In genomic region chr2:9374071-9374730, GRCh38 we compare ENCODE assay signal across 16 cellular contexts. TPM values are rescaled to one million over a fixed set of nuclear protein-coding genes. Genes with fewer than 3 reads are reported as not detected.
DNase-seq lines count a peak whose midpoint lies in the region; TF ChIP-seq lines count a peak whose summit lies in the region.
"Had no signal": no experiment of that assay in that cellular context is flagged by ENCODE, and none has a peak within 500 bp of the region (broad histone marks: within the 10 kb centered on the region; RNA-seq: fewer than 3 reads in every experiment).

No MANE protein-coding gene starts in this region.

- WGBS in liver = 93% methylated on average over 18 of the region's 18 CpGs
- WGBS in stomach, 5 donors = 92 to 94% (median 93%) methylated on average over 18 of the region's 18 CpGs

- H3K9me3 ChIP-seq in breast epithelium (no peaks in the 10 kb centered on the region), liver (ENCODE audit: control insufficient read depth in 4 of 4, low read length in 3 of 4) (no peaks in the 10 kb centered on the region), osteoblast (ENCODE audit: low read depth, low read length) (no peaks in the 10 kb centered on the region), Caco-2 (no peaks in the 10 kb centered on the region), SJCRH30 (replicated peaks) (no peaks in the 10 kb centered on the region), stomach (no peaks in the 10 kb centered on the region)

- H3K9ac ChIP-seq in liver (ENCODE audit: low read depth in 1 of 2, low read length in 2 of 2) = no peak overlapping the region
- H3K9ac ChIP-seq: KMS-11 had no signal

- H2AFZ ChIP-seq in osteoblast (ENCODE audit: low read length) = no peak overlapping the region

- BruUV-seq in MCF 10A (replicated peaks; lab: Mats Ljungman, UMichigan) = no TSS peak
- BruUV-seq in Caco-2 (replicated peaks; lab: Mats Ljungman, UMichigan) = no TSS peak
- BruUV-seq in Calu3 (replicated peaks; lab: Mats Ljungman, UMichigan) = no TSS peak

- POLR2A ChIA-PET in MCF 10A (lab: Yijun Ruan, JAX) (no interaction called here), Caco-2 (lab: Charles Lee) (no interaction called here)

- H3K79me2 ChIP-seq in osteoblast (ENCODE audit: insufficient read depth, low read length) = peaks cover 19% of the 10 kb centered on the region

- H3K4me1 Mint-ChIP-seq in MCF 10A (ENCODE audit: insufficient read depth, unreplicated experiment) (peaks cover 4% of the 10 kb centered on the region), Caco-2 (ENCODE audit: low read depth, unreplicated experiment) (peaks cover 9% of the 10 kb centered on the region), Calu3 (ENCODE audit: low read depth, unreplicated experiment) (no peaks in the 10 kb centered on the region)

- no peak overlapping the region for H3K4me3 Mint-ChIP-seq in MCF 10A (ENCODE audit: unreplicated experiment)
- H3K4me3 Mint-ChIP-seq in Caco-2 (ENCODE audit: unreplicated experiment) = no peak overlapping the region
- H3K4me3 Mint-ChIP-seq in Calu3 (ENCODE audit: low read depth, unreplicated experiment) = no peak overlapping the region
- H3K4me3 Mint-ChIP-seq: CD8-positive, alpha-beta T cell had no signal

- H3K36me3 Mint-ChIP-seq in MCF 10A (ENCODE audit: insufficient read depth, unreplicated experiment) (peaks cover 76% of the 10 kb centered on the region), Caco-2 (ENCODE audit: insufficient read depth, unreplicated experiment) (peaks cover 30% of the 10 kb centered on the region), Calu3 (ENCODE audit: insufficient read depth, unreplicated experiment) (peaks cover 64% of the 10 kb centered on the region)
- H3K36me3 Mint-ChIP-seq: CD8-positive, alpha-beta T cell had no signal

- H3K36me3 ChIP-seq in breast epithelium (no peaks in the 10 kb centered on the region), liver (ENCODE audit: control insufficient read depth in 4 of 4, insufficient read depth in 3 of 4, low read depth in 1 of 4, low read length in 3 of 4) (no peaks in the 10 kb centered on the region), osteoblast (ENCODE audit: insufficient read depth, low read length) (peaks cover 57% of the 10 kb centered on the region), Caco-2 (ENCODE audit: control insufficient read depth, insufficient read depth, low read length) (peaks cover 3% of the 10 kb centered on the region; the same call in 1 of the 2 replicates), SJCRH30 (no peaks in the 10 kb centered on the region; the same call in 1 of the 2 replicates), stomach (peaks cover 17 to 93% (median 85%) of the 10 kb centered on the region in 4 donors)

- TF ChIP-seq POLR2A in breast epithelium (IDR thresholded peaks at IDR 0.05) (no peak), stomach (IDR thresholded peaks at IDR 0.05) (no peak)

- H3K27me3 Mint-ChIP-seq in MCF 10A (ENCODE audit: insufficient read depth, unreplicated experiment) (no peaks in the 10 kb centered on the region), Caco-2 (ENCODE audit: insufficient read depth, unreplicated experiment) (no peaks in the 10 kb centered on the region), Calu3 (ENCODE audit: unreplicated experiment) (no peaks in the 10 kb centered on the region)

- H3K27me3 ChIP-seq in breast epithelium (no peaks in the 10 kb centered on the region), liver (ENCODE audit: control insufficient read depth in 4 of 4, insufficient read depth in 4 of 4, low read length in 3 of 4) (no peaks in the 10 kb centered on the region), osteoblast (ENCODE audit: insufficient read depth, low read length) (no peaks in the 10 kb centered on the region), Caco-2 (replicated peaks; ENCODE audit: control insufficient read depth, insufficient read depth, low read length) (no peaks in the 10 kb centered on the region), SJCRH30 (no peaks in the 10 kb centered on the region), stomach (no peaks in the 10 kb centered on the region)

- TF ChIP-seq RAD21 in liver (IDR thresholded peaks at IDR 0.05) = no peak

- DNase-seq in MCF 10A (ENCODE audit: unreplicated experiment) (no peak), breast epithelium (ENCODE audit: low spot score in 2 of 2) (no peak), osteoblast (ENCODE audit: insufficient read length, low spot score, missing footprints) (peak; percentile 57), Caco-2 (no peak), SJCRH30 (no peak), Calu3 (no peak), stomach (no peak)
- DNase-seq: 8988T; CD8-positive, alpha-beta T cell; DMS79 treated with DMSO at 0.1 percent for 48 hours; NCI-H1048; NCI-H1436 treated with DMSO at 0.1 percent for 48 hours; NCI-H2029 treated with DMSO at 0.1 percent for 48 hours; NCI-H510A had no signal

- TF ChIP-seq CTCF in MCF 10A (IDR thresholded peaks at IDR 0.05; ENCODE audit: unreplicated experiment) (no peak), breast epithelium (IDR thresholded peaks at IDR 0.05) (no peak), liver (IDR thresholded peaks at IDR 0.05; ENCODE audit: low read depth, low read length, missing input control) (no peak), osteoblast (IDR thresholded peaks at IDR 0.05; ENCODE audit: extremely low read depth, low read depth, low read length) (no peak), Caco-2 (IDR thresholded peaks at IDR 0.05; ENCODE audit: insufficient read depth in 1 of 2, low read depth in 1 of 2, low read length in 1 of 2, severe bottlenecking in 1 of 2, unreplicated experiment in 1 of 2) (no peak), Calu3 (IDR thresholded peaks at IDR 0.05; ENCODE audit: unreplicated experiment) (no peak), stomach (IDR thresholded peaks at IDR 0.05) (no peak)

- H4K20me1 ChIP-seq in osteoblast (ENCODE audit: insufficient read depth, low read length) = no peaks in the 10 kb centered on the region

- no peaks in the 10 kb centered on the region for H3K9me3 Mint-ChIP-seq in MCF 10A (ENCODE audit: unreplicated experiment)
- no peaks in the 10 kb centered on the region for H3K9me3 Mint-ChIP-seq in Caco-2 (ENCODE audit: unreplicated experiment)
- no peaks in the 10 kb centered on the region for H3K9me3 Mint-ChIP-seq in Calu3 (ENCODE audit: low read depth, unreplicated experiment)
- H3K9me3 Mint-ChIP-seq: CD8-positive, alpha-beta T cell had no signal

- intact Hi-C loops in MCF 10A (cut with micrococcal nuclease) (no loop called here), breast epithelium (cut with DNase I; ENCODE audit: low total_unique reads) (no loop called here), Caco-2 (cut with micrococcal nuclease; ENCODE audit: unreplicated experiment) (no loop called here), Calu3 (cut with micrococcal nuclease; ENCODE audit: unreplicated experiment) (no loop called here), stomach (cut with DNase I; ENCODE audit: low total_unique reads) (no loop called here)

- no peak overlapping the region for H3K4me2 ChIP-seq in osteoblast (ENCODE audit: insufficient read depth, low read length)
- H3K4me2 ChIP-seq: KMS-11 had no signal

- H3K27ac Mint-ChIP-seq in MCF 10A (ENCODE audit: low read depth, unreplicated experiment) (peak overlapping the region; percentile 40), Caco-2 (ENCODE audit: unreplicated experiment) (no peak overlapping the region), Calu3 (ENCODE audit: unreplicated experiment) (no peak overlapping the region)
- H3K27ac Mint-ChIP-seq: CD8-positive, alpha-beta T cell had no signal

- no peak for TF ChIP-seq EP300 in stomach (IDR thresholded peaks at IDR 0.05)

- no peaks in the 10 kb centered on the region for H3K4me1 ChIP-seq in breast epithelium
- H3K4me1 ChIP-seq in liver (ENCODE audit: control insufficient read depth in 4 of 4, insufficient read depth in 4 of 4, low read length in 3 of 4) = no peaks in the 10 kb centered on the region
- H3K4me1 ChIP-seq in osteoblast (ENCODE audit: insufficient read depth, low read length) = peaks cover 31% of the 10 kb centered on the region
- H3K4me1 ChIP-seq in Caco-2 = peaks cover 7% of the 10 kb centered on the region; the same call in 1 of the 2 replicates
- peaks cover 19% of the 10 kb centered on the region for H3K4me1 ChIP-seq in SJCRH30
- peaks cover 0 to 20% (median 7%) of the 10 kb centered on the region in 4 donors for H3K4me1 ChIP-seq in stomach

- CTCF ChIA-PET in MCF 10A (lab: Yijun Ruan, JAX) = interaction anchor here (1.3 kb wide), 1 partner anchor 232 kb away, joined by 3 read pairs; no protein-coding TSS in a partner anchor
- CTCF ChIA-PET in Caco-2 (lab: Charles Lee) = interaction anchor here (0.7 kb wide), 2 partner anchors 49 to 182 kb away, joined by 3 to 7 read pairs; partner anchors contain the start of gene ITGB1BP1
- CTCF ChIA-PET in Calu3 (lab: Charles Lee) = interaction anchor here (0.6 kb wide), 1 partner anchor 120 kb away, joined by 6 read pairs; no protein-coding TSS in a partner anchor

- H3K4me3 ChIP-seq in breast epithelium (no peak overlapping the region), liver (ENCODE audit: low read depth in 1 of 3, low read length in 3 of 3) (no peak overlapping the region), osteoblast (ENCODE audit: insufficient read depth, low read length) (no peak overlapping the region), Caco-2 (ENCODE audit: low read depth, low read length) (no peak overlapping the region), SJCRH30 (no peak overlapping the region), stomach (no peak overlapping the region)

- H3K27ac ChIP-seq in breast epithelium (no peak overlapping the region), liver (ENCODE audit: low read depth in 1 of 2, low read length in 2 of 2) (no peak overlapping the region), osteoblast (ENCODE audit: low read depth, low read length) (no peak overlapping the region), SJCRH30 (no peak overlapping the region), stomach (no peak overlapping the region)
- H3K27ac ChIP-seq: KMS-11 had no signal

TF ChIP-seq in liver, 16 proteins besides CTCF, POLR2A, EP300 and RAD21 (continues in another document):
- peak; percentile 21 for TF ChIP-seq SP1 (IDR thresholded peaks at IDR 0.05)

RNA-seq across cellular contexts. Expression of gene ITGB1BP1, which starts 49.1 kb away (rescaled TPM):
- total RNA-seq in MCF 10A (2022) (124 and 125 TPM in 2 replicates), breast epithelium (100 to 1,000 TPM in 1 of 3 donors, 10 to 100 TPM in 2; 35.7 to 271 (median 63.3) TPM), liver (10 to 100 TPM in 1 of 2 donors, 1 to 10 TPM in 1; 6.6 to 11.4 TPM), osteoblast (30.8 and 32.4 TPM in 2 replicates), Caco-2 (2022) (82.4 and 107 TPM in 2 replicates), Calu3 (2022) (87.0 and 93.1 TPM in 2 replicates), stomach (100 to 1,000 TPM in 1 of 5 donors, 10 to 100 TPM in 4; 20.1 to 117 (median 36.2) TPM)
- polyA plus RNA-seq in liver (10 to 100 TPM; 15.9 to 30.9 TPM), stomach (10 to 100 TPM; 67.8 to 78.5 (median 71.5) TPM)
- 63.0 and 68.7 TPM in 2 replicates for total RNA-seq in SJCRH30 (2014; rRNA removed; shearing (Covaris generic))

RNA-seq across cellular contexts. Expression of gene CPSF3, which starts 49.3 kb away (rescaled TPM):
- total RNA-seq in MCF 10A (2022) (51.0 and 51.6 TPM in 2 replicates), breast epithelium (10 to 100 TPM; 18.1 to 26.2 (median 23.1) TPM), liver (10 to 100 TPM; 22.6 to 32.2 TPM), osteoblast (34.5 and 38.4 TPM in 2 replicates), Caco-2 (2022) (80.6 and 95.0 TPM in 2 replicates), Calu3 (2022) (54.8 and 56.7 TPM in 2 replicates), stomach (10 to 100 TPM in 4 of 5 donors, 1 to 10 TPM in 1; 8.2 to 55.3 (median 19.7) TPM)
- polyA plus RNA-seq in liver (10 to 100 TPM in 1 of 2 donors, 1 to 10 TPM in 1; 8.7 to 11.3 TPM), stomach (10 to 100 TPM; 12.4 to 15.0 (median 13.3) TPM)
- 99.4 and 116 TPM in 2 replicates for total RNA-seq in SJCRH30 (2014; rRNA removed; shearing (Covaris generic))
